In the genomic region with DNA sequence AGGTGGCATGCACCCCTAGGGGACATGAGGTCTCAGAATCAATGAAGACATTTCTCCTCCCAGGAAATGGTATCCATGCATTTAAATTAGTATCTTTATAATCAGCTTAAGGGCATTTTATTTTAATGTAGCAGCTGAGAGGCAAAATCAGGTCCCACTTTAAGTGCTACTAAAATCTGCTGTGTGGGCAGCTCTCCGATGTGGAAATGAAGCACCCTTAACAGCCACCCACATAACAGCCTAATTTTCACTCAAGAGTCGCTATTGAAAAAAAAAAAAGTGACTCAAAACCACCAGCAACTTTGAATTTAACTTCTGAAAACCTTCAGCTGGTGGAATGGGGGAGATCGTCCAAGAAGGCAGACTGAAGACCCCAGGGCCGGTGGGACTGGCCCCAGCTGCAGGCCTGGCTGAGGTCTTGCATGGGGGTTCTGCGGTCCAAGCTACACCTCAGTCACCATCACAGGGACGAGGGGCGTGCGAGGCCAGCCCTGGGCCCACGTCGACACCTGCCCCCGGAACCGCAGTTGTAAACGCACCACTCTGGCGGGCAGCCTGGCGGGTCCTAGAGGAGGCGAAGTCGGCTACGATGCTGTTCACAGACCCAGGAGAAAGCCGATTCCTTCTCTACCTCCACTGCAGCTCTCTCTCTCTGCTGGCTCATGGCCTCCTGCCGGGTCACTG, we compare ENCODE assay signal across 14 cellular contexts.
A peak's percentile ranks its signal among the peaks of the same experiment; 100 is the strongest.
DNase-seq lines count a peak whose midpoint lies in the region; ATAC-seq and TF ChIP-seq lines count a peak whose summit lies in the region.
"Had no signal": no experiment of that assay in that cellular context is flagged by ENCODE, and none has a peak within 500 bp of the region (broad histone marks: within the 10 kb centered on the region; RNA-seq: fewer than 3 reads in every experiment).

No MANE protein-coding gene starts in this region.

- H3K4me2 ChIP-seq in PC-9: peak overlapping the region; percentile 39

- CTCF ChIA-PET in A673 (lab: Charles Lee): interaction anchor here (0.6 to 0.7 kb wide), 2 partner anchors 49 to 1212 kb away, joined by 4 to 5 read pairs; no protein-coding TSS in a partner anchor
- CTCF ChIA-PET in PC-9 (lab: Charles Lee): no interaction called here

- peaks cover 13% of the 10 kb centered on the region for H3F3A ChIP-seq in PC-9 (ENCODE audit: insufficient read depth, low read depth)

- no peak overlapping the region for H2AFZ ChIP-seq in PC-9

- H3K27me3 ChIP-seq in A673 (replicated peaks; ENCODE audit: insufficient read depth, low read depth, low read length, poor library complexity): no peaks in the 10 kb centered on the region
- no peaks in the 10 kb centered on the region for H3K27me3 ChIP-seq in PC-9 (ENCODE audit: insufficient read depth, low read depth)

- no peak overlapping the region for H3K27ac Mint-ChIP-seq in glutamatergic neuron (ENCODE audit: unreplicated experiment)
- H3K27ac Mint-ChIP-seq: B cell had no signal

- BruUV-seq in A673 (replicated peaks; lab: Mats Ljungman, UMichigan) (no TSS peak), PC-9 (replicated peaks; lab: Mats Ljungman, UMichigan) (no TSS peak)

- no peaks in the 10 kb centered on the region for H3K79me2 ChIP-seq in PC-9 (ENCODE audit: low read depth)

- H4K20me1 ChIP-seq in PC-9 (ENCODE audit: insufficient read depth): no peaks in the 10 kb centered on the region

- H3K27ac ChIP-seq in A673 (ENCODE audit: low read depth, low read length, poor library complexity, severe bottlenecking) (no peak overlapping the region), PC-9 (peak overlapping the region; percentile 45)

- TF ChIP-seq CTCF in A673 (conservative IDR thresholded peaks at IDR 0.05; ENCODE audit: low read depth, low read length): no peak
- no peak for TF ChIP-seq CTCF in PC-9 (conservative IDR thresholded peaks at IDR 0.05)
- TF ChIP-seq CTCF in glutamatergic neuron (IDR thresholded peaks at IDR 0.05; ENCODE audit: partially characterized antibody, unreplicated experiment): no peak

- peaks cover 4% of the 10 kb centered on the region for H3K4me1 Mint-ChIP-seq in glutamatergic neuron (ENCODE audit: low read depth, unreplicated experiment)
- H3K4me1 Mint-ChIP-seq: B cell had no signal

- ATAC-seq in stimulated activated naive CD8-positive, alpha-beta T cell treated with anti-CD3 and anti-CD28 coated beads, Interleukin-15, Interleukin-2, amounts not matched to agents 100 U/mL and 50 U/mL, for 24 hours: no peak
- no peak for ATAC-seq in HG03025 (IDR thresholded peaks at IDR 0.05; ENCODE audit: low FRiP score, unreplicated experiment)
- ATAC-seq: GM12878 had no signal

- H3K4me1 ChIP-seq in A673 (ENCODE audit: insufficient read depth, low read length, poor library complexity, severe bottlenecking) (peaks cover 18% of the 10 kb centered on the region), PC-9 (replicated peaks; ENCODE audit: insufficient read depth) (peaks cover 29% of the 10 kb centered on the region)

- no peak overlapping the region for H3K4me3 Mint-ChIP-seq in glutamatergic neuron (ENCODE audit: unreplicated experiment)
- H3K4me3 Mint-ChIP-seq: B cell had no signal

- H3K36me3 ChIP-seq in A673 (ENCODE audit: insufficient read depth, low read length, poor library complexity, severe bottlenecking) (no peaks in the 10 kb centered on the region), PC-9 (ENCODE audit: low read depth) (no peaks in the 10 kb centered on the region)

- DNase-seq in A673 (ENCODE audit: low spot score): peak; percentile 30
- peak in 1 of 2 experiments; percentile 44 for DNase-seq in PC-9
- peak; percentile 43 for DNase-seq in inferior parietal cortex (ENCODE audit: extremely low spot score)
- peak; percentile 50 for DNase-seq in superior temporal gyrus (ENCODE audit: extremely low spot score)
- no peak for DNase-seq in glutamatergic neuron
- no peak for DNase-seq in stimulated activated naive CD8-positive, alpha-beta T cell treated with anti-CD3 and anti-CD28 coated beads, Interleukin-15, Interleukin-2, amounts not matched to agents 100 U/mL and 50 U/mL, for 24 hours
- DNase-seq: DND-41, Kasumi-1, NCI-H2081 treated with DMSO at 0.1 percent for 48 hours, NCI-H82, OCI-M1 had no signal

- no peaks in the 10 kb centered on the region for H3K9me2 ChIP-seq in PC-9 (ENCODE audit: insufficient read depth)

- H3K9me3 ChIP-seq in A673 (ENCODE audit: low read depth, low read length, poor library complexity, severe bottlenecking) (no peaks in the 10 kb centered on the region), PC-9 (ENCODE audit: insufficient read depth, low read depth) (no peaks in the 10 kb centered on the region)

- POLR2A ChIA-PET in A673 (lab: Charles Lee; ENCODE audit: low non-redundant PET) (interaction anchor here (0.6 kb wide), 1 partner anchor 40 kb away, joined by 3 read pairs; no protein-coding TSS in a partner anchor), PC-9 (lab: Charles Lee; ENCODE audit: unreplicated experiment) (interaction anchor here (0.7 kb wide), 1 partner anchor 11 kb away, joined by 14 read pairs; no protein-coding TSS in a partner anchor)

- H3K4me3 ChIP-seq in A673 (ENCODE audit: low read depth, low read length, poor library complexity, severe bottlenecking) (no peak overlapping the region), PC-9 (no peak overlapping the region)
- H3K4me3 ChIP-seq: GM12878 had no signal

- no peaks in the 10 kb centered on the region for H3K27me3 Mint-ChIP-seq in glutamatergic neuron (ENCODE audit: unreplicated experiment)

- H3K36me3 Mint-ChIP-seq in glutamatergic neuron (ENCODE audit: unreplicated experiment): no peaks in the 10 kb centered on the region

- H3K9me3 Mint-ChIP-seq in glutamatergic neuron (ENCODE audit: unreplicated experiment): peaks cover 3% of the 10 kb centered on the region

- intact Hi-C loops in A673 (cut with micrococcal nuclease; ENCODE audit: unreplicated experiment): no loop called here
- intact Hi-C loops in PC-9 (cut with micrococcal nuclease; ENCODE audit: unreplicated experiment): no loop called here

Comparison
In these comparisons a context has a peak if more than half of its experiments do, and no peak if none do; other contexts are left out.
1. DNase-seq: peak in A673 (single experiment), inferior parietal cortex (single experiment) and superior temporal gyrus (single experiment); none in glutamatergic neuron (single experiment) and stimulated activated naive CD8-positive, alpha-beta T cell treated with anti-CD3 and anti-CD28 coated beads, Interleukin-15, Interleukin-2, amounts not matched to agents 100 U/mL and 50 U/mL, for 24 hours (single experiment).